Comparison of ENCODE assay signal across 1 cellular context in the genomic region with DNA sequence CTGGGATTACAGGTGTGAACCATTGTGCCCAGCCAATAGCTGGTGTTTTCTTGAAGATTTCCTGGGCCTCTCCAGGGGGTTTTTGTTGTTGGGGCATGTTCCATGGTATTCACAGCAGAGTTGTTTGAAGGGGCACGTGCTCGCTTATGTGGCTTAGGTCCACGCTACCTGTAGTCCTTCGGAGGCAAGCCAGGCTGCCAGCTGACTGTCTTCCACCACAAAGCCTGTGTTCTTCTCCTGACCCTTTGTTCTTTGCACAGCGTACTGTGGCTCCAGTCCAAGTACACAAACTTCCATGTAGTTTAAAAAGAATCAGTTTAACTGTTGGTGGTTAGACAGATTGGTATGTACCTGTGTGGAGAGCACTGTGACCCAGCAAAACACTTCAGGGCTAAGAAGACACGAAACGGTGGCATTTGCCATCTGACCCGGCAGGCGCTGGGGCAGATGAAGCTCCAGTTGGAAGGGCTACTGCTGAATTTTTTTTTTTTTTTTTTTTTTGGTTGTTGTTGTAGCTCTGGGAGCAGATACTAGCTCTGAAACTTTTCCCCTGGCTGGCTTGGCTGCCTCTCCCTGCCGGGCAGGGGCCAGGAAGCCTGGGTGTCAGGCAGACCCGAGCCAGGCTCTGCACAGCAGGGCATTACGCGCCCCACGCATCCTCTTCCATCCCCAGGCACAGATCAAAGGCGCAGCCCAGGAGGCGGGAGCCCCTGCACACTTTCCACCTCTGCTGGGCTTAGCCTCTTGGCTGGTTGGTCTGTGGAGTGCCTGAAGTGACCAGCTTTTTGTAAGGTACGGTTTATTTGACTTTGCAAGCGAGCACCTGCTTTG.
TF ChIP-seq lines count a peak whose summit lies in the region.

No MANE protein-coding gene starts in this region.

TF ChIP-seq in HepG2, 621 proteins besides CTCF, POLR2A, EP300 and RAD21 (continued from another document and continues in another):
- TF ChIP-seq ZNF883 (CRISPR knock-in tag; IDR thresholded peaks at IDR 0.05; ENCODE audit: not compliant biosample characterization): no peak
- no peak for TF ChIP-seq IRF1 (CRISPR knock-in tag; IDR thresholded peaks at IDR 0.05; ENCODE audit: low read depth)
- TF ChIP-seq, protein P1, sequence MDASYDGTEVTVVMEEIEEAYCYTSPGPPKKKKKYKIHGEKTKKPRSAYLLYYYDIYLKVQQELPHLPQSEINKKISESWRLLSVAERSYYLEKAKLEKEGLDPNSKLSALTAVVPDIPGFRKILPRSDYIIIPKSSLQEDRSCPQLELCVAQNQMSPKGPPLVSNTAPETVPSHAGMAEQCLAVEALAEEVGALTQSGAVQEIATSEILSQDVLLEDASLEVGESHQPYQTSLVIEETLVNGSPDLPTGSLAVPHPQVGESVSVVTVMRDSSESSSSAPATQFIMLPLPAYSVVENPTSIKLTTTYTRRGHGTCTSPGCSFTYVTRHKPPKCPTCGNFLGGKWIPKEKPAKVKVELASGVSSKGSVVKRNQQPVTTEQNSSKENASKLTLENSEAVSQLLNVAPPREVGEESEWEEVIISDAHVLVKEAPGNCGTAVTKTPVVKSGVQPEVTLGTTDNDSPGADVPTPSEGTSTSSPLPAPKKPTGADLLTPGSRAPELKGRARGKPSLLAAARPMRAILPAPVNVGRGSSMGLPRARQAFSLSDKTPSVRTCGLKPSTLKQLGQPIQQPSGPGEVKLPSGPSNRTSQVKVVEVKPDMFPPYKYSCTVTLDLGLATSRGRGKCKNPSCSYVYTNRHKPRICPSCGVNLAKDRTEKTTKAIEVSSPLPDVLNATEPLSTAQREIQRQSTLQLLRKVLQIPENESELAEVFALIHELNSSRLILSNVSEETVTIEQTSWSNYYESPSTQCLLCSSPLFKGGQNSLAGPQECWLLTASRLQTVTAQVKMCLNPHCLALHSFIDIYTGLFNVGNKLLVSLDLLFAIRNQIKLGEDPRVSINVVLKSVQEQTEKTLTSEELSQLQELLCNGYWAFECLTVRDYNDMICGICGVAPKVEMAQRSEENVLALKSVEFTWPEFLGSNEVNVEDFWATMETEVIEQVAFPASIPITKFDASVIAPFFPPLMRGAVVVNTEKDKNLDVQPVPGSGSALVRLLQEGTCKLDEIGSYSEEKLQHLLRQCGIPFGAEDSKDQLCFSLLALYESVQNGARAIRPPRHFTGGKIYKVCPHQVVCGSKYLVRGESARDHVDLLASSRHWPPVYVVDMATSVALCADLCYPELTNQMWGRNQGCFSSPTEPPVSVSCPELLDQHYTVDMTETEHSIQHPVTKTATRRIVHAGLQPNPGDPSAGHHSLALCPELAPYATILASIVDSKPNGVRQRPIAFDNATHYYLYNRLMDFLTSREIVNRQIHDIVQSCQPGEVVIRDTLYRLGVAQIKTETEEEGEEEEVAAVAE (CRISPR knock-in tag; IDR thresholded peaks at IDR 0.05; ENCODE audit: borderline replicate concordance): peak; percentile 88; the same call in 1 of the 2 replicates
- peak; percentile 76; the same call in 1 of the 2 replicates for TF ChIP-seq GLI4 (CRISPR knock-in tag; IDR thresholded peaks at IDR 0.05; ENCODE audit: borderline replicate concordance)
- TF ChIP-seq ZSCAN25 (CRISPR knock-in tag; IDR thresholded peaks at IDR 0.05): peak; percentile 83
- TF ChIP-seq ZNF816 (CRISPR knock-in tag; IDR thresholded peaks at IDR 0.05; ENCODE audit: borderline replicate concordance): peak; percentile 70; the same call in 1 of the 2 replicates
- peak; percentile 90; the same call in 1 of the 2 replicates for TF ChIP-seq TARDBP (CRISPR knock-in tag; IDR thresholded peaks at IDR 0.05)
- peak; percentile 31; the same call in 1 of the 2 replicates for TF ChIP-seq ATF7-NPFF (CRISPR knock-in tag; IDR thresholded peaks at IDR 0.05; ENCODE audit: low read depth)
- TF ChIP-seq GMEB1 (CRISPR knock-in tag; IDR thresholded peaks at IDR 0.05; ENCODE audit: borderline replicate concordance): peak; percentile 45; the same call in 1 of the 2 replicates
- TF ChIP-seq ZNF501 (CRISPR knock-in tag; IDR thresholded peaks at IDR 0.05): peak; percentile 93
- no peak; the same call in 1 of the 2 replicates for TF ChIP-seq NR1H2 (CRISPR knock-in tag; IDR thresholded peaks at IDR 0.05; ENCODE audit: borderline replicate concordance, low read depth)
- peak; percentile 92 for TF ChIP-seq ZNF512 (CRISPR knock-in tag; IDR thresholded peaks at IDR 0.05)
- TF ChIP-seq THAP8 (CRISPR knock-in tag; IDR thresholded peaks at IDR 0.05; ENCODE audit: borderline replicate concordance): no peak
- no peak for TF ChIP-seq ZNF577 (CRISPR knock-in tag; IDR thresholded peaks at IDR 0.05; ENCODE audit: borderline replicate concordance, low read depth)
- no peak for TF ChIP-seq FOXA1 (IDR thresholded peaks at IDR 0.05)
- TF ChIP-seq FOXA1 (CRISPR knock-in tag; IDR thresholded peaks at IDR 0.05): peak; percentile 77
- TF ChIP-seq TFDP1 (CRISPR knock-in tag; IDR thresholded peaks at IDR 0.05; ENCODE audit: borderline replicate concordance): peak; percentile 84
- no peak for TF ChIP-seq ATF7 (IDR thresholded peaks at IDR 0.05)
- TF ChIP-seq ATF7 (CRISPR knock-in tag; IDR thresholded peaks at IDR 0.05): no peak
- no peak for TF ChIP-seq ZNF850 (CRISPR knock-in tag; conservative IDR thresholded peaks at IDR 0.05)
- TF ChIP-seq FOXP4 (CRISPR knock-in tag; IDR thresholded peaks at IDR 0.05): peak; percentile 91
- peak; percentile 51; the same call in 1 of the 2 replicates for TF ChIP-seq ZFX (CRISPR knock-in tag; IDR thresholded peaks at IDR 0.05; ENCODE audit: low read depth)
- no peak for TF ChIP-seq ZNF235 (CRISPR knock-in tag; IDR thresholded peaks at IDR 0.05; ENCODE audit: borderline replicate concordance)
- no peak for TF ChIP-seq NFE2L2 (IDR thresholded peaks at IDR 0.05; ENCODE audit: low read length)
- no peak; the same call in none of the 2 replicates for TF ChIP-seq ZNF430 (CRISPR knock-in tag; IDR thresholded peaks at IDR 0.05)
- peak; percentile 77 for TF ChIP-seq ZNF317 (CRISPR knock-in tag; IDR thresholded peaks at IDR 0.05)
- peak; percentile 70; the same call in 1 of the 2 replicates for TF ChIP-seq TSC22D2 (CRISPR knock-in tag; IDR thresholded peaks at IDR 0.05; ENCODE audit: borderline replicate concordance)
- TF ChIP-seq ZBTB21 (CRISPR knock-in tag; IDR thresholded peaks at IDR 0.05): 0 out of 2 replicates have a peak, but pooled peaks have one; percentile 18
- no peak for TF ChIP-seq ZNF20 (CRISPR knock-in tag; IDR thresholded peaks at IDR 0.05)
- TF ChIP-seq, protein P2, sequence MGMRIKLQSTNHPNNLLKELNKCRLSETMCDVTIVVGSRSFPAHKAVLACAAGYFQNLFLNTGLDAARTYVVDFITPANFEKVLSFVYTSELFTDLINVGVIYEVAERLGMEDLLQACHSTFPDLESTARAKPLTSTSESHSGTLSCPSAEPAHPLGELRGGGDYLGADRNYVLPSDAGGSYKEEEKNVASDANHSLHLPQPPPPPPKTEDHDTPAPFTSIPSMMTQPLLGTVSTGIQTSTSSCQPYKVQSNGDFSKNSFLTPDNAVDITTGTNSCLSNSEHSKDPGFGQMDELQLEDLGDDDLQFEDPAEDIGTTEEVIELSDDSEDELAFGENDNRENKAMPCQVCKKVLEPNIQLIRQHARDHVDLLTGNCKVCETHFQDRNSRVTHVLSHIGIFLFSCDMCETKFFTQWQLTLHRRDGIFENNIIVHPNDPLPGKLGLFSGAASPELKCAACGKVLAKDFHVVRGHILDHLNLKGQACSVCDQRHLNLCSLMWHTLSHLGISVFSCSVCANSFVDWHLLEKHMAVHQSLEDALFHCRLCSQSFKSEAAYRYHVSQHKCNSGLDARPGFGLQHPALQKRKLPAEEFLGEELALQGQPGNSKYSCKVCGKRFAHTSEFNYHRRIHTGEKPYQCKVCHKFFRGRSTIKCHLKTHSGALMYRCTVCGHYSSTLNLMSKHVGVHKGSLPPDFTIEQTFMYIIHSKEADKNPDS (CRISPR knock-in tag; IDR thresholded peaks at IDR 0.05): 0 out of 2 replicates have a peak, but pooled peaks have one; percentile 75
- TF ChIP-seq ZNF574 (CRISPR knock-in tag; IDR thresholded peaks at IDR 0.05): peak; percentile 20; the same call in 1 of the 2 replicates
- peak; percentile 91 for TF ChIP-seq ESRRA (CRISPR knock-in tag; IDR thresholded peaks at IDR 0.05; ENCODE audit: low read depth)
- TF ChIP-seq ARNT2 (CRISPR knock-in tag; IDR thresholded peaks at IDR 0.05; ENCODE audit: low read depth): no peak
- no peak for TF ChIP-seq RAD51 (IDR thresholded peaks at IDR 0.05; ENCODE audit: borderline replicate concordance)
- peak; percentile 37; the same call in 1 of the 2 replicates for TF ChIP-seq ZNF749 (CRISPR knock-in tag; IDR thresholded peaks at IDR 0.05; ENCODE audit: borderline replicate concordance)
- TF ChIP-seq, protein P3, sequence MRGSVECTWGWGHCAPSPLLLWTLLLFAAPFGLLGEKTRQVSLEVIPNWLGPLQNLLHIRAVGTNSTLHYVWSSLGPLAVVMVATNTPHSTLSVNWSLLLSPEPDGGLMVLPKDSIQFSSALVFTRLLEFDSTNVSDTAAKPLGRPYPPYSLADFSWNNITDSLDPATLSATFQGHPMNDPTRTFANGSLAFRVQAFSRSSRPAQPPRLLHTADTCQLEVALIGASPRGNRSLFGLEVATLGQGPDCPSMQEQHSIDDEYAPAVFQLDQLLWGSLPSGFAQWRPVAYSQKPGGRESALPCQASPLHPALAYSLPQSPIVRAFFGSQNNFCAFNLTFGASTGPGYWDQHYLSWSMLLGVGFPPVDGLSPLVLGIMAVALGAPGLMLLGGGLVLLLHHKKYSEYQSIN (CRISPR knock-in tag; IDR thresholded peaks at IDR 0.05; ENCODE audit: borderline replicate concordance): no peak
